12 cellular contexts compared by ENCODE assay signal in the genomic region with DNA sequence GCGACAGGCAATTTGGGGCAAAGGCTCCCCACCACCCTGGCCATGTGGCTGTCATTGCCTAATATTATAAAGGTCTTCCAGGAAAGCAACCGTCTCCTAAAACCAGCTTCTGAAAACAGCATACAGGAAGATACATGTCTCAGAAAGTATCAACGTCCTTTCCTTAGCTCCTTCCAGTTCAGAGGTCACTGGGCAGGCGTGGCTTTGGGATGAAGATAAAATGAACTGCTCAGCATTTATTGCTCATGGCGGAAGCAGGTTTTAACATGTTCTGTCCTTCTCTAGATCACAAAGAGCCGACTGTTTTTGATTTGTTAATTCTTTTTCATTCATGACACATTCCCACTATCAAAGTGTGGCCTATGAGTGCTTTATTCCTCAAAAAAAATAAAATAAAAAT. TPM values are rescaled to one million over a fixed set of nuclear protein-coding genes. Genes with fewer than 3 reads are reported as not detected.
DNase-seq lines count a peak whose midpoint lies in the region; ATAC-seq and TF ChIP-seq lines count a peak whose summit lies in the region.
"Had no signal": no experiment of that assay in that cellular context is flagged by ENCODE, and none has a peak within 500 bp of the region (broad histone marks: within the 10 kb centered on the region; RNA-seq: fewer than 3 reads in every experiment).

No MANE protein-coding gene starts in this region.

- H3K4me1 Mint-ChIP-seq in activated CD4-positive, alpha-beta T cell treated with anti-CD3 and anti-CD28 coated beads, Interleukin-2, amount 10 ng/mL, durations not matched to agents 7 days and 5 days, result peaks cover 42% of the 10 kb centered on the region
- H3K4me1 Mint-ChIP-seq in chondrocyte (ENCODE audit: low read depth), result peaks cover 42% of the 10 kb centered on the region

- 31% methylated on average over 6 of the region's 6 CpGs for WGBS in liver

- no peak overlapping the region for H3K27ac Mint-ChIP-seq in activated CD4-positive, alpha-beta T cell treated with anti-CD3 and anti-CD28 coated beads, Interleukin-2, amount 10 ng/mL, durations not matched to agents 7 days and 5 days
- no peak overlapping the region for H3K27ac Mint-ChIP-seq in chondrocyte (ENCODE audit: unreplicated experiment)

- TF ChIP-seq RAD21 in liver (IDR thresholded peaks at IDR 0.05), result no peak

- CTCF ChIA-PET in activated CD4-positive, alpha-beta T cell treated with anti-CD3 and anti-CD28 coated beads, Interleukin-2, amount 10 ng/mL, durations not matched to agents 7 days and 5 days (lab: Charles Lee), result interaction anchor here (1.1 to 1.3 kb wide), 3 partner anchors 8 to 121 kb away, joined by 3 to 6 read pairs (median 5); no protein-coding TSS in a partner anchor

- H3K27ac ChIP-seq in dorsolateral prefrontal cortex, result peak overlapping the region in 40 of 59 donors; percentile 0 to 75 (median 37)
- peak overlapping the region in 1 of 2 donors; percentile 44 for H3K27ac ChIP-seq in liver (ENCODE audit: low read depth in 1 of 2, low read length in 2 of 2)
- H3K27ac ChIP-seq: 22Rv1 had no signal

- H3K9me3 Mint-ChIP-seq in activated CD4-positive, alpha-beta T cell treated with anti-CD3 and anti-CD28 coated beads, Interleukin-2, amount 10 ng/mL, durations not matched to agents 7 days and 5 days, result no peaks in the 10 kb centered on the region
- H3K9me3 Mint-ChIP-seq in chondrocyte (ENCODE audit: low read depth), result no peaks in the 10 kb centered on the region

- ATAC-seq in HG03039 (IDR thresholded peaks at IDR 0.05; ENCODE audit: unreplicated experiment), result no peak

- H3K9ac ChIP-seq in liver (ENCODE audit: low read depth in 1 of 2, low read length in 2 of 2), result peak overlapping the region in 1 of 2 donors; percentile 29

- peaks cover 9 to 71% (median 58%) of the 10 kb centered on the region in 4 donors for H3K4me1 ChIP-seq in liver (ENCODE audit: control insufficient read depth in 4 of 4, insufficient read depth in 4 of 4, low read length in 3 of 4)

- TF ChIP-seq CTCF in dorsolateral prefrontal cortex (IDR thresholded peaks at IDR 0.05 in 54 of 56, conservative IDR thresholded peaks at IDR 0.05 in 2 of 56; ENCODE audit: low read depth in 1 of 56, partially characterized antibody in 56 of 56) (no peak), liver (IDR thresholded peaks at IDR 0.05; ENCODE audit: low read depth, low read length, missing input control) (no peak), chondrocyte (IDR thresholded peaks at IDR 0.05) (no peak)

- intact Hi-C loops in dorsolateral prefrontal cortex (cut with DNase I), result loop anchor here (10.0 kb wide), 4 partner anchors 226 to 394 kb away; partner anchors contain the start of gene SETD6 (in 1 of the 2)

- no peaks in the 10 kb centered on the region for H3K27me3 ChIP-seq in dorsolateral prefrontal cortex
- no peaks in the 10 kb centered on the region for H3K27me3 ChIP-seq in liver (ENCODE audit: control insufficient read depth in 4 of 4, insufficient read depth in 4 of 4, low read length in 3 of 4)
- H3K27me3 ChIP-seq: tibial artery had no signal

- peaks cover 2% of the 10 kb centered on the region for H3K36me3 Mint-ChIP-seq in activated CD4-positive, alpha-beta T cell treated with anti-CD3 and anti-CD28 coated beads, Interleukin-2, amount 10 ng/mL, durations not matched to agents 7 days and 5 days (ENCODE audit: low read depth)
- H3K36me3 Mint-ChIP-seq in chondrocyte (ENCODE audit: low read depth), result peaks cover under 1% of the 10 kb centered on the region

- POLR2A ChIA-PET in activated CD4-positive, alpha-beta T cell treated with anti-CD3 and anti-CD28 coated beads, Interleukin-2, amount 10 ng/mL, durations not matched to agents 7 days and 5 days (lab: Charles Lee), result no interaction called here

- no peaks in the 10 kb centered on the region for H3K9me3 ChIP-seq in liver (ENCODE audit: control insufficient read depth in 4 of 4, low read length in 3 of 4)
- H3K9me3 ChIP-seq: tibial artery had no signal

- no peak overlapping the region for H3K4me3 Mint-ChIP-seq in activated CD4-positive, alpha-beta T cell treated with anti-CD3 and anti-CD28 coated beads, Interleukin-2, amount 10 ng/mL, durations not matched to agents 7 days and 5 days
- H3K4me3 Mint-ChIP-seq in chondrocyte (ENCODE audit: unreplicated experiment), result no peak overlapping the region

- DNase-seq in DMS 273 (lab: John Stamatoyannopoulos, UW; ENCODE audit: unreplicated experiment) (peak; percentile 38), DMS 273 treated with DMSO at 0.1 percent for 48 hours (lab: John Stamatoyannopoulos, UW) (no peak), dorsolateral prefrontal cortex (no peak), superior temporal gyrus (ENCODE audit: extremely low spot score) (peak; percentile 38), chondrocyte (ENCODE audit: low spot score) (no peak)
- DNase-seq in activated CD4-positive, alpha-beta T cell treated with anti-CD3 and anti-CD28 coated beads, Interleukin-2, amount 10 ng/mL, durations not matched to agents 7 days and 5 days, result no peak
- DNase-seq: activated CD8-positive, alpha-beta memory T cell treated with anti-CD3 and anti-CD28 coated beads, Interleukin-2, amount 50 U/mL, for 4 hours; T-helper 9 cell had no signal

- H3K4me3 ChIP-seq in dorsolateral prefrontal cortex (peak overlapping the region in 10 of 59 donors; percentile 2 to 29 (median 12)), liver (ENCODE audit: low read depth in 1 of 3, low read length in 3 of 3) (no peak overlapping the region)
- H3K4me3 ChIP-seq: tibial artery had no signal

- H3K27me3 Mint-ChIP-seq in activated CD4-positive, alpha-beta T cell treated with anti-CD3 and anti-CD28 coated beads, Interleukin-2, amount 10 ng/mL, durations not matched to agents 7 days and 5 days, result no peaks in the 10 kb centered on the region
- no peaks in the 10 kb centered on the region for H3K27me3 Mint-ChIP-seq in chondrocyte (ENCODE audit: low read depth)

- peaks cover 0 to 7% (median 4%) of the 10 kb centered on the region in 4 donors for H3K36me3 ChIP-seq in liver (ENCODE audit: control insufficient read depth in 4 of 4, insufficient read depth in 3 of 4, low read depth in 1 of 4, low read length in 3 of 4)

TF ChIP-seq in liver, 16 proteins besides CTCF, POLR2A, EP300 and RAD21:
- no peak for TF ChIP-seq TAF1 (conservative IDR thresholded peaks at IDR 0.05)
- peak; percentile 55 for TF ChIP-seq NR2F2 (IDR thresholded peaks at IDR 0.05)

RNA-seq across cellular contexts. Expression of gene CFAP20, which starts 8.0 kb away (rescaled TPM):
- 10 to 100 TPM; 18.4 to 55.9 (median 42.9) TPM for total RNA-seq in dorsolateral prefrontal cortex
- 10 to 100 TPM; 22.1 to 23.4 TPM for total RNA-seq in liver
- polyA plus RNA-seq in liver, result 10 to 100 TPM; 25.8 to 30.6 TPM
- 10 to 100 TPM; 40.7 to 46.7 TPM for total RNA-seq in activated CD4-positive, alpha-beta T cell treated with anti-CD3 and anti-CD28 coated beads, Interleukin-2, amount 10 ng/mL, durations not matched to agents 7 days and 5 days
- 26.0 to 32.9 TPM (median 26.5 TPM) in 3 replicates for total RNA-seq in chondrocyte

Comparison
In these comparisons a context has a peak if more than half of its experiments do, and no peak if none do; other contexts are left out.
1. DNase-seq: peak in DMS 273 (single experiment) and superior temporal gyrus (single experiment); none in DMS 273 treated with DMSO at 0.1 percent for 48 hours (single experiment), dorsolateral prefrontal cortex (0 of 10), activated CD4-positive, alpha-beta T cell treated with anti-CD3 and anti-CD28 coated beads, Interleukin-2, amount 10 ng/mL, durations not matched to agents 7 days and 5 days (single experiment) and chondrocyte (single experiment).